In genomic region chr20:46363874-46364669, GRCh38 we compare ENCODE assay signal across 1 cellular context.
TF ChIP-seq lines count a peak whose summit lies in the region.

No MANE protein-coding gene starts in this region.

TF ChIP-seq in K562, 482 proteins besides CTCF, POLR2A, EP300 and RAD21 (continued from another document and continues in another):
- TF ChIP-seq PATZ1 (CRISPR knock-in tag; IDR thresholded peaks at IDR 0.05; ENCODE audit: borderline replicate concordance) (no peak), KDM2B (CRISPR knock-in tag; IDR thresholded peaks at IDR 0.05) (no peak), IRF9 (tag; IDR thresholded peaks at IDR 0.05) (no peak), ARHGAP35 (IDR thresholded peaks at IDR 0.05; ENCODE audit: partially characterized antibody) (no peak), TCF15 (CRISPR knock-in tag; IDR thresholded peaks at IDR 0.05) (no peak), BMI1 (IDR thresholded peaks at IDR 0.05; ENCODE audit: low read length) (no peak), ZFX (CRISPR knock-in tag; IDR thresholded peaks at IDR 0.05) (peak; percentile 88), NFYB (IDR thresholded peaks at IDR 0.05; ENCODE audit: extremely low read depth, insufficient read length) (no peak), ZNF780A (CRISPR knock-in tag; IDR thresholded peaks at IDR 0.05) (no peak), TEAD4 (IDR thresholded peaks at IDR 0.05; ENCODE audit: low read length) (peak; percentile 11; the same call in 1 of the 2 replicates), TEAD4 (CRISPR knock-in tag; IDR thresholded peaks at IDR 0.05; ENCODE audit: borderline replicate concordance) (no peak), TAF9B (IDR thresholded peaks at IDR 0.05; ENCODE audit: partially characterized antibody) (peak; percentile 75), ZNF512 (tag; IDR thresholded peaks at IDR 0.05) (no peak), ZNF830 (CRISPR knock-in tag; IDR thresholded peaks at IDR 0.05) (no peak), XRCC4 (IDR thresholded peaks at IDR 0.05; ENCODE audit: extremely low read depth, insufficient read depth, insufficient read length) (no peak), RBM14 (IDR thresholded peaks at IDR 0.05; ENCODE audit: borderline replicate concordance, insufficient read depth, low read depth, low read length) (no peak), NELFE (IDR thresholded peaks at IDR 0.05; ENCODE audit: insufficient read depth, insufficient read length) (no peak), NKRF (IDR thresholded peaks at IDR 0.05; ENCODE audit: borderline replicate concordance) (peak; percentile 95), ATF2 (CRISPR knock-in tag; IDR thresholded peaks at IDR 0.05) (no peak), RHOXF2B (CRISPR knock-in tag; conservative IDR thresholded peaks at IDR 0.05) (no peak), EZH2 (IDR thresholded peaks at IDR 0.05; ENCODE audit: borderline replicate concordance, low read depth, low read length) (no peak), IRF1 (CRISPR knock-in tag; IDR thresholded peaks at IDR 0.05; ENCODE audit: borderline replicate concordance) (no peak), HMG20B (CRISPR knock-in tag; IDR thresholded peaks at IDR 0.05) (no peak), ZNF133 (CRISPR knock-in tag; IDR thresholded peaks at IDR 0.05) (no peak), CBFA2T2 (conservative IDR thresholded peaks at IDR 0.05) (no peak), DMBX1 (CRISPR knock-in tag; IDR thresholded peaks at IDR 0.05; ENCODE audit: borderline replicate concordance) (no peak), SMAD2 (IDR thresholded peaks at IDR 0.05; ENCODE audit: low read depth, low read length) (no peak), ZNF445 (CRISPR knock-in tag; IDR thresholded peaks at IDR 0.05; ENCODE audit: low read depth) (no peak), SRSF9 (IDR thresholded peaks at IDR 0.05; ENCODE audit: borderline replicate concordance, low read depth, low read length) (no peak)
- TF ChIP-seq, protein P1, sequence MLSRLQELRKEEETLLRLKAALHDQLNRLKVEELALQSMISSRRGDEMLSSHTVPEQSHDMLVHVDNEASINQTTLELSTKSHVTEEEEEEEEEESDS (CRISPR knock-in tag; IDR thresholded peaks at IDR 0.05) = no peak
- TF ChIP-seq, protein P2, sequence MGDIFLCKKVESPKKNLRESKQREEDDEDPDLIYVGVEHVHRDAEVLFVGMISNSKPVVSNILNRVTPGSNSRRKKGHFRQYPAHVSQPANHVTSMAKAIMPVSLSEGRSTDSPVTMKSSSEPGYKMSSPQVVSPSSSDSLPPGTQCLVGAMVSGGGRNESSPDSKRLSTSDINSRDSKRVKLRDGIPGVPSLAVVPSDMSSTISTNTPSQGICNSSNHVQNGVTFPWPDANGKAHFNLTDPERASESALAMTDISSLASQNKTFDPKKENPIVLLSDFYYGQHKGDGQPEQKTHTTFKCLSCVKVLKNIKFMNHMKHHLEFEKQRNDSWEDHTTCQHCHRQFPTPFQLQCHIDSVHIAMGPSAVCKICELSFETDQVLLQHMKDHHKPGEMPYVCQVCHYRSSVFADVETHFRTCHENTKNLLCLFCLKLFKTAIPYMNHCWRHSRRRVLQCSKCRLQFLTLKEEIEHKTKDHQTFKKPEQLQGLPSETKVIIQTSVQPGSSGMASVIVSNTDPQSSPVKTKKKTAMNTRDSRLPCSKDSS (IDR thresholded peaks at IDR 0.05; ENCODE audit: low read depth, partially characterized antibody) = no peak
- TF ChIP-seq, protein P3, sequence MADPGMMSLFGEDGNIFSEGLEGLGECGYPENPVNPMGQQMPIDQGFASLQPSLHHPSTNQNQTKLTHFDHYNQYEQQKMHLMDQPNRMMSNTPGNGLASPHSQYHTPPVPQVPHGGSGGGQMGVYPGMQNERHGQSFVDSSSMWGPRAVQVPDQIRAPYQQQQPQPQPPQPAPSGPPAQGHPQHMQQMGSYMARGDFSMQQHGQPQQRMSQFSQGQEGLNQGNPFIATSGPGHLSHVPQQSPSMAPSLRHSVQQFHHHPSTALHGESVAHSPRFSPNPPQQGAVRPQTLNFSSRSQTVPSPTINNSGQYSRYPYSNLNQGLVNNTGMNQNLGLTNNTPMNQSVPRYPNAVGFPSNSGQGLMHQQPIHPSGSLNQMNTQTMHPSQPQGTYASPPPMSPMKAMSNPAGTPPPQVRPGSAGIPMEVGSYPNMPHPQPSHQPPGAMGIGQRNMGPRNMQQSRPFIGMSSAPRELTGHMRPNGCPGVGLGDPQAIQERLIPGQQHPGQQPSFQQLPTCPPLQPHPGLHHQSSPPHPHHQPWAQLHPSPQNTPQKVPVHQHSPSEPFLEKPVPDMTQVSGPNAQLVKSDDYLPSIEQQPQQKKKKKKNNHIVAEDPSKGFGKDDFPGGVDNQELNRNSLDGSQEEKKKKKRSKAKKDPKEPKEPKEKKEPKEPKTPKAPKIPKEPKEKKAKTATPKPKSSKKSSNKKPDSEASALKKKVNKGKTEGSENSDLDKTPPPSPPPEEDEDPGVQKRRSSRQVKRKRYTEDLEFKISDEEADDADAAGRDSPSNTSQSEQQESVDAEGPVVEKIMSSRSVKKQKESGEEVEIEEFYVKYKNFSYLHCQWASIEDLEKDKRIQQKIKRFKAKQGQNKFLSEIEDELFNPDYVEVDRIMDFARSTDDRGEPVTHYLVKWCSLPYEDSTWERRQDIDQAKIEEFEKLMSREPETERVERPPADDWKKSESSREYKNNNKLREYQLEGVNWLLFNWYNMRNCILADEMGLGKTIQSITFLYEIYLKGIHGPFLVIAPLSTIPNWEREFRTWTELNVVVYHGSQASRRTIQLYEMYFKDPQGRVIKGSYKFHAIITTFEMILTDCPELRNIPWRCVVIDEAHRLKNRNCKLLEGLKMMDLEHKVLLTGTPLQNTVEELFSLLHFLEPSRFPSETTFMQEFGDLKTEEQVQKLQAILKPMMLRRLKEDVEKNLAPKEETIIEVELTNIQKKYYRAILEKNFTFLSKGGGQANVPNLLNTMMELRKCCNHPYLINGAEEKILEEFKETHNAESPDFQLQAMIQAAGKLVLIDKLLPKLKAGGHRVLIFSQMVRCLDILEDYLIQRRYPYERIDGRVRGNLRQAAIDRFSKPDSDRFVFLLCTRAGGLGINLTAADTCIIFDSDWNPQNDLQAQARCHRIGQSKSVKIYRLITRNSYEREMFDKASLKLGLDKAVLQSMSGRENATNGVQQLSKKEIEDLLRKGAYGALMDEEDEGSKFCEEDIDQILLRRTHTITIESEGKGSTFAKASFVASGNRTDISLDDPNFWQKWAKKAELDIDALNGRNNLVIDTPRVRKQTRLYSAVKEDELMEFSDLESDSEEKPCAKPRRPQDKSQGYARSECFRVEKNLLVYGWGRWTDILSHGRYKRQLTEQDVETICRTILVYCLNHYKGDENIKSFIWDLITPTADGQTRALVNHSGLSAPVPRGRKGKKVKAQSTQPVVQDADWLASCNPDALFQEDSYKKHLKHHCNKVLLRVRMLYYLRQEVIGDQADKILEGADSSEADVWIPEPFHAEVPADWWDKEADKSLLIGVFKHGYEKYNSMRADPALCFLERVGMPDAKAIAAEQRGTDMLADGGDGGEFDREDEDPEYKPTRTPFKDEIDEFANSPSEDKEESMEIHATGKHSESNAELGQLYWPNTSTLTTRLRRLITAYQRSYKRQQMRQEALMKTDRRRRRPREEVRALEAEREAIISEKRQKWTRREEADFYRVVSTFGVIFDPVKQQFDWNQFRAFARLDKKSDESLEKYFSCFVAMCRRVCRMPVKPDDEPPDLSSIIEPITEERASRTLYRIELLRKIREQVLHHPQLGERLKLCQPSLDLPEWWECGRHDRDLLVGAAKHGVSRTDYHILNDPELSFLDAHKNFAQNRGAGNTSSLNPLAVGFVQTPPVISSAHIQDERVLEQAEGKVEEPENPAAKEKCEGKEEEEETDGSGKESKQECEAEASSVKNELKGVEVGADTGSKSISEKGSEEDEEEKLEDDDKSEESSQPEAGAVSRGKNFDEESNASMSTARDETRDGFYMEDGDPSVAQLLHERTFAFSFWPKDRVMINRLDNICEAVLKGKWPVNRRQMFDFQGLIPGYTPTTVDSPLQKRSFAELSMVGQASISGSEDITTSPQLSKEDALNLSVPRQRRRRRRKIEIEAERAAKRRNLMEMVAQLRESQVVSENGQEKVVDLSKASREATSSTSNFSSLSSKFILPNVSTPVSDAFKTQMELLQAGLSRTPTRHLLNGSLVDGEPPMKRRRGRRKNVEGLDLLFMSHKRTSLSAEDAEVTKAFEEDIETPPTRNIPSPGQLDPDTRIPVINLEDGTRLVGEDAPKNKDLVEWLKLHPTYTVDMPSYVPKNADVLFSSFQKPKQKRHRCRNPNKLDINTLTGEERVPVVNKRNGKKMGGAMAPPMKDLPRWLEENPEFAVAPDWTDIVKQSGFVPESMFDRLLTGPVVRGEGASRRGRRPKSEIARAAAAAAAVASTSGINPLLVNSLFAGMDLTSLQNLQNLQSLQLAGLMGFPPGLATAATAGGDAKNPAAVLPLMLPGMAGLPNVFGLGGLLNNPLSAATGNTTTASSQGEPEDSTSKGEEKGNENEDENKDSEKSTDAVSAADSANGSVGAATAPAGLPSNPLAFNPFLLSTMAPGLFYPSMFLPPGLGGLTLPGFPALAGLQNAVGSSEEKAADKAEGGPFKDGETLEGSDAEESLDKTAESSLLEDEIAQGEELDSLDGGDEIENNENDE (IDR thresholded peaks at IDR 0.05; ENCODE audit: low read depth, low read length) = no peak
